Comparison of ENCODE assay signal across 1 cellular context in the genomic region with DNA sequence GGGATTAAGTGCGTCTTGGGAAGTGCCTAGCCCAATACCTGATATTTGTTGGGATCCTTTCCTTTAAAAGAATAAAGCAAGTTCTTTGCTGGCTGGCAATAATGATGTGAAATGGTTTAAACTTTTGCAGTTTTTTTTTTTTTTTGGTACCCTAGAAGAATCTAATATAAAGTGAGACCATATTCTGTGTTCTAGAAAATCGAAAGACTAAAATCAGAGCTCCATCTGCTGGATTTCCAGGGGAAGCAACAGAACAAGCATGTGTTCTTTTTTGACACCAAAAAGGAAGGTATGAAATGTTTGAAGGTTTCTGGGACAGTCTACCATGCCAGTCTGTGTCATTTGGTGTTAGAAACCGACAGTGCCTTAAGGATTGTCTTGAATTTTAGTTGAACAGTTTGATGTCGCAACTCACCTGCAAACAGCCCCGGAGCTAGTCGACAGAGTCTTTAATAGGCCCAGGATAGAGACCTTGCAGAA.
A peak's percentile ranks its signal among the peaks of the same experiment; 100 is the strongest.
TF ChIP-seq lines count a peak whose summit lies in the region.

No MANE protein-coding gene starts in this region.

TF ChIP-seq in IMR-90, 13 proteins besides CTCF, POLR2A, EP300 and RAD21:
- TF ChIP-seq FOS (IDR thresholded peaks at IDR 0.05; ENCODE audit: low read depth, low read length) (no peak), CHD1 (IDR thresholded peaks at IDR 0.05; ENCODE audit: low read depth, low read length) (no peak), BHLHE40 (IDR thresholded peaks at IDR 0.05; ENCODE audit: low read depth, low read length) (no peak), MAZ (IDR thresholded peaks at IDR 0.05; ENCODE audit: borderline replicate concordance, low read depth, low read length) (no peak), MXI1 (IDR thresholded peaks at IDR 0.05; ENCODE audit: borderline replicate concordance, low read depth, low read length) (no peak), NFE2L2 (IDR thresholded peaks at IDR 0.05; ENCODE audit: low read depth, low read length) (no peak), RFX5 (IDR thresholded peaks at IDR 0.05; ENCODE audit: low read depth, low read length) (no peak), RCOR1 (IDR thresholded peaks at IDR 0.05; ENCODE audit: insufficient replicate concordance, low read length) (no peak), MAFK (IDR thresholded peaks at IDR 0.05; ENCODE audit: low read depth, low read length) (no peak), ELK1 (IDR thresholded peaks at IDR 0.05; ENCODE audit: borderline replicate concordance, low read depth, low read length) (no peak), USF2 (IDR thresholded peaks at IDR 0.05; ENCODE audit: low read depth, low read length) (no peak), CEBPB (IDR thresholded peaks at IDR 0.05; ENCODE audit: low read depth, low read length) (peak; percentile 60), SMC3 (IDR thresholded peaks at IDR 0.05; ENCODE audit: low read depth, low read length) (peak; percentile 60)
